ENCODE assay signal across 13 cellular contexts in the genomic region with DNA sequence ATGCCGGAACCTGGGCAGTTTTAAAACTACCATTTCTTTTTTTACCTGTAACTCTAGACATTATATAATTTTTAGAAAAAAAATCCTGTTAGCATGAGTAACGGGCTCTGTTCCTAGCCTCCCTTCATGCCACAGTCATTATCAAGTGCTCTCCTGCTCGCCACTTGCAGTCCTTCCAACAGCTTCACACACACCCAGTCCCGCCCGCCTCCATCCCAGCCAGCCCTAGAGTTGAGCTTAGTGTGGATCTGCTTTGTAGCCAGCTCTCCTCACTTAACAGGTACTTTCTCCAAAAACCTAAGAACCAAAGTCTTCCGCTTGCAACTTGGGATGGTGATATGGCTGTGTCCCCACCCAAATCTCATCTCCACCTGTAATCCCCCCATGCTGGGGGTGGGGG. TPM values are rescaled to one million over a fixed set of nuclear protein-coding genes. Genes with fewer than 3 reads are reported as not detected.
DNase-seq lines count a peak whose midpoint lies in the region; ATAC-seq, FAIRE-seq and TF ChIP-seq lines count a peak whose summit lies in the region.
"Had no signal": no experiment of that assay in that cellular context is flagged by ENCODE, and none has a peak within 500 bp of the region (broad histone marks: within the 10 kb centered on the region; RNA-seq: fewer than 3 reads in every experiment).

No MANE protein-coding gene starts in this region.

- H3K4me1 Mint-ChIP-seq in Calu3 (ENCODE audit: low read depth, unreplicated experiment) (peaks cover 67% of the 10 kb centered on the region), memory B cell (peaks cover 13% of the 10 kb centered on the region)
- peaks cover 25% of the 10 kb centered on the region for H3K4me1 Mint-ChIP-seq in activated naive CD8-positive, alpha-beta T cell (ENCODE audit: low read depth)

- peaks cover 53 to 90% (median 64%) of the 10 kb centered on the region in 11 experiments; a peak in 21 of 22 replicates for H4K20me1 ChIP-seq in BLaER1 treated with 17β-estradiol and CSF1 and Interleukin-3, amounts not matched to agents 10 nM and 100 nM

- H3K27ac Mint-ChIP-seq in Calu3 (ENCODE audit: unreplicated experiment) (peak overlapping the region; percentile 77), memory B cell (peak overlapping the region; percentile 86)
- H3K27ac Mint-ChIP-seq in activated naive CD8-positive, alpha-beta T cell: peak overlapping the region; percentile 64

- no peaks in the 10 kb centered on the region for H3K27me3 ChIP-seq in BLaER1 treated with 17β-estradiol and CSF1 and Interleukin-3, amounts not matched to agents 10 nM and 100 nM
- H3K27me3 ChIP-seq: ovary had no signal

- ATAC-seq in memory B cell (ENCODE audit: low read depth) (no peak), GM18870 (IDR thresholded peaks at IDR 0.05; ENCODE audit: unreplicated experiment) (no peak)

- no peaks in the 10 kb centered on the region for H3K9me3 Mint-ChIP-seq in Calu3 (ENCODE audit: low read depth, unreplicated experiment)
- H3K9me3 Mint-ChIP-seq in activated naive CD8-positive, alpha-beta T cell (ENCODE audit: low read depth): no peaks in the 10 kb centered on the region
- peaks cover 2% of the 10 kb centered on the region for H3K9me3 Mint-ChIP-seq in memory B cell

- FAIRE-seq in urothelium cell line (lab: Jason Lieb, UNC): no peak

- H3K9me3 ChIP-seq in BLaER1 treated with 17β-estradiol and CSF1 and Interleukin-3, amounts not matched to agents 10 nM and 100 nM (replicated peaks in 1 of 11): no peaks in the 10 kb centered on the region
- H3K9me3 ChIP-seq: ovary had no signal

- CTCF ChIA-PET in Calu3 (lab: Charles Lee): no interaction called here

- H3K36me3 ChIP-seq in BLaER1 treated with 17β-estradiol and CSF1 and Interleukin-3, amounts not matched to agents 10 nM and 100 nM: peaks cover 77 to 92% (median 88%) of the 10 kb centered on the region in 11 experiments
- H3K36me3 ChIP-seq: ovary had no signal

- peak overlapping the region in 8 of 11 experiments; percentile 36 to 79 (median 60); a peak in 12 of 22 replicates for H3K27ac ChIP-seq in BLaER1 treated with 17β-estradiol and CSF1 and Interleukin-3, amounts not matched to agents 10 nM and 100 nM
- H3K27ac ChIP-seq: ovary had no signal

- H3K4me2 ChIP-seq in BLaER1 treated with 17β-estradiol and CSF1 and Interleukin-3, amounts not matched to agents 10 nM and 100 nM: peak overlapping the region; percentile 60 to 86 (median 76)

- no TSS peak for BruUV-seq in Calu3 (replicated peaks; lab: Mats Ljungman, UMichigan)

- intact Hi-C loops in Calu3 (cut with micrococcal nuclease; ENCODE audit: unreplicated experiment): no loop called here

- H3K4me3 ChIP-seq in BLaER1 treated with 17β-estradiol and CSF1 and Interleukin-3, amounts not matched to agents 10 nM and 100 nM: peak overlapping the region in 4 of 10 experiments; percentile 15 to 28 (median 20); a peak in 4 of 20 replicates
- H3K4me3 ChIP-seq: ovary had no signal

- peak overlapping the region in 8 of 11 experiments; percentile 39 to 73 (median 53); a peak in 12 of 22 replicates for H3K9ac ChIP-seq in BLaER1 treated with 17β-estradiol and CSF1 and Interleukin-3, amounts not matched to agents 10 nM and 100 nM

- H3K27me3 Mint-ChIP-seq in Calu3 (ENCODE audit: unreplicated experiment) (no peaks in the 10 kb centered on the region), memory B cell (no peaks in the 10 kb centered on the region)
- no peaks in the 10 kb centered on the region for H3K27me3 Mint-ChIP-seq in activated naive CD8-positive, alpha-beta T cell

- peaks cover 83 to 100% (median 98%) of the 10 kb centered on the region in 10 experiments for H3K4me1 ChIP-seq in BLaER1 treated with 17β-estradiol and CSF1 and Interleukin-3, amounts not matched to agents 10 nM and 100 nM

- no peak for DNase-seq in Calu3
- DNase-seq in memory B cell (ENCODE audit: low spot score in 2 of 2): no peak
- DNase-seq in stimulated activated CD4-positive, alpha-beta T cell treated with anti-CD3 and anti-CD28 coated beads, Interleukin-2, amount 100 ng/mL, for 24 hours: no peak
- DNase-seq in urothelium cell line (ENCODE audit: low spot score): no peak
- DNase-seq: activated CD4-positive, CD25-positive, alpha-beta regulatory T cell; AML-193; effector memory CD4-positive, alpha-beta T cell; Kasumi-1; OCI-M1 had no signal

- peak overlapping the region; percentile 12 for H3K4me3 Mint-ChIP-seq in Calu3 (ENCODE audit: low read depth, unreplicated experiment)
- no peak overlapping the region for H3K4me3 Mint-ChIP-seq in activated naive CD8-positive, alpha-beta T cell
- H3K4me3 Mint-ChIP-seq in memory B cell: no peak overlapping the region

- no peak for TF ChIP-seq CTCF in Calu3 (IDR thresholded peaks at IDR 0.05; ENCODE audit: unreplicated experiment)

- H3K36me3 Mint-ChIP-seq in Calu3 (ENCODE audit: insufficient read depth, unreplicated experiment) (peaks cover 100% of the 10 kb centered on the region), memory B cell (peaks cover 50% of the 10 kb centered on the region)
- H3K36me3 Mint-ChIP-seq in activated naive CD8-positive, alpha-beta T cell: peaks cover 3% of the 10 kb centered on the region

RNA-seq across cellular contexts. Expression of a gene that starts 51.5 kb away (rescaled TPM):
- 935 and 954 TPM in 2 replicates for total RNA-seq in Calu3 (2022)
